In the genomic region with DNA sequence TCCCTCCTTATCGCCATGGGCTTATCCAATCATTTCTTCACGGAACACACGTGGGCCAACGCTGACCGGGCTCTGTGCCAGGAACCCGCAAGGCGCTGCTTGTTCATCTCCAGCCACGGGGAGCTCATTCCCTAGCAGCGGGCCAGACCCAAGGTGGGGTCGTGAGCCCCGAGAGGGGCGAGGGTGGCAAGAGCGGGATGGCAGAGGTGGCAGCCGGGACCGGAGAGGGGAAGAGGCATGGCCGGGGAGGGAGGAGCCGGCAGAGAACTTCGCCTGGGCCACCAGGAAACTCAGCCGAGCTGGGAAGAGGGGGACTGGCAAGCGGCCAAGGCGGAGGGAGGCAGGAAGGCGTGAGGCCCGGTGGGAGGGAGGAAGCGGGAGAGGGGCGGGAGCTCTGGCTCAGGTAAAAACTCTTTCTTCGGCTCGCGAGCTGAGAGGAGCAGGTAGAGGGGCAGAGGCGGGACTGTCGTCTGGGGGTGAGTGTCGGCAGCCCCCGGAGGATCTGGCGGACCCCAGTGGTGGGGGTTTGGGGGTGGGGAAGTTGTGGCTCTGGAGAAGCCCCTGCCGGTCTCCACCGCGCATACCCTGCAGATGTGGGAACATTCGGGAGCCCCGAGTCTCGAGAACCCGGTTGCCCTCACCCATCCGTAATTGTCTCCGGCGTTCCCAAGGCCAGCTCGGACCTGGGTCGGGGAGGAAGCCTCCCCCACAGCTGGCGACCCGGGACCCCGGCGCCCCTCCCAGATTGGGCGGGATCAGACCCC, we compare ENCODE assay signal across 9 cellular contexts. TPM values are rescaled to one million over a fixed set of nuclear protein-coding genes. Genes with fewer than 3 reads are reported as not detected.
DNase-seq lines count a peak whose midpoint lies in the region; ATAC-seq and FAIRE-seq lines count a peak whose summit lies in the region.
"Had no signal": no experiment of that assay in that cellular context is flagged by ENCODE, and none has a peak within 500 bp of the region (broad histone marks: within the 10 kb centered on the region; RNA-seq: fewer than 3 reads in every experiment).

A gene with protein sequence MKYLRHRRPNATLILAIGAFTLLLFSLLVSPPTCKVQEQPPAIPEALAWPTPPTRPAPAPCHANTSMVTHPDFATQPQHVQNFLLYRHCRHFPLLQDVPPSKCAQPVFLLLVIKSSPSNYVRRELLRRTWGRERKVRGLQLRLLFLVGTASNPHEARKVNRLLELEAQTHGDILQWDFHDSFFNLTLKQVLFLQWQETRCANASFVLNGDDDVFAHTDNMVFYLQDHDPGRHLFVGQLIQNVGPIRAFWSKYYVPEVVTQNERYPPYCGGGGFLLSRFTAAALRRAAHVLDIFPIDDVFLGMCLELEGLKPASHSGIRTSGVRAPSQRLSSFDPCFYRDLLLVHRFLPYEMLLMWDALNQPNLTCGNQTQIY (plus strand): TSS at position 408 of the 764 bp plus-strand sequence. CDS start 12,670 bp downstream, outside the sequence.

- peak within 1 kb of the TSS; percentile 58 for H3K27ac Mint-ChIP-seq in stimulated activated effector memory CD8-positive, alpha-beta T cell treated with anti-CD3 and anti-CD28 coated beads, Interleukin-12 subunit alpha, Interleukin-12 subunit beta, amount 100 ng/mL, for 72 hours

- no peaks in the 10 kb centered on the region for H3K9me3 Mint-ChIP-seq in stimulated activated effector memory CD8-positive, alpha-beta T cell treated with anti-CD3 and anti-CD28 coated beads, Interleukin-12 subunit alpha, Interleukin-12 subunit beta, amount 100 ng/mL, for 72 hours

- H3K36me3 ChIP-seq in esophagus (ENCODE audit: control insufficient read depth in 2 of 2, insufficient read depth in 2 of 2, low read length in 1 of 2): no peaks in the 10 kb centered on the region

- peaks cover 0 to 3% of the 10 kb centered on the region in 2 donors for H3K9me3 ChIP-seq in esophagus (ENCODE audit: control insufficient read depth in 2 of 2, insufficient read depth in 1 of 2, low read depth in 1 of 2, low read length in 1 of 2)

- WGBS in esophagus, 2 donors: 2 to 7% methylated on average over 50 of the region's 50 CpGs

- H3K36me3 Mint-ChIP-seq in stimulated activated effector memory CD8-positive, alpha-beta T cell treated with anti-CD3 and anti-CD28 coated beads, Interleukin-12 subunit alpha, Interleukin-12 subunit beta, amount 100 ng/mL, for 72 hours: no peaks in the 10 kb centered on the region

- no peak for FAIRE-seq in RCC 7860 (lab: Jason Lieb, UNC)

- ATAC-seq in stimulated activated effector memory CD8-positive, alpha-beta T cell treated with anti-CD3 and anti-CD28 coated beads, Interleukin-12 subunit alpha, Interleukin-12 subunit beta, amount 100 ng/mL, for 72 hours: no peak
- ATAC-seq in HG03095 (IDR thresholded peaks at IDR 0.05; ENCODE audit: unreplicated experiment) (no peak), HG02885 (IDR thresholded peaks at IDR 0.05; ENCODE audit: poor library complexity, unreplicated experiment) (no peak)

- peaks cover 25% of the 10 kb centered on the region for H3K4me1 Mint-ChIP-seq in stimulated activated effector memory CD8-positive, alpha-beta T cell treated with anti-CD3 and anti-CD28 coated beads, Interleukin-12 subunit alpha, Interleukin-12 subunit beta, amount 100 ng/mL, for 72 hours

- peak within 1 kb of the TSS; percentile 51 to 54 for H3K27ac ChIP-seq in esophagus (ENCODE audit: low read depth in 2 of 2, low read length in 1 of 2)
- H3K27ac ChIP-seq: VCaP had no signal

- H3K4me1 ChIP-seq in esophagus (ENCODE audit: control insufficient read depth in 2 of 2, insufficient read depth in 2 of 2, low read length in 1 of 2): peaks cover 7 to 22% of the 10 kb centered on the region in 2 donors

- DNase-seq in activated T-cell treated with anti-CD3 and anti-CD28 coated beads, Interleukin-2, amount 50 U/mL, for 1 hour: peak; percentile 34
- DNase-seq in activated T-cell treated with anti-CD3 and anti-CD28 coated beads for 4 hours (no peak), RCC 7860 (ENCODE audit: low spot score) (peak; percentile 14)
- DNase-seq in stimulated activated effector memory CD8-positive, alpha-beta T cell treated with anti-CD3 and anti-CD28 coated beads, Interleukin-12 subunit alpha, Interleukin-12 subunit beta, amount 100 ng/mL, for 72 hours (ENCODE audit: low spot score in 2 of 2): no peak
- DNase-seq in effector CD4-positive, alpha-beta T cell: no peak

- H3K4me3 ChIP-seq in esophagus (ENCODE audit: low read depth in 1 of 2, low read length in 2 of 2): peak within 1 kb of the TSS; percentile 53 to 56

- peak within 1 kb of the TSS; percentile 37 for H3K4me3 Mint-ChIP-seq in stimulated activated effector memory CD8-positive, alpha-beta T cell treated with anti-CD3 and anti-CD28 coated beads, Interleukin-12 subunit alpha, Interleukin-12 subunit beta, amount 100 ng/mL, for 72 hours

- H3K27me3 ChIP-seq in esophagus (ENCODE audit: control insufficient read depth in 1 of 2, insufficient read depth in 2 of 2, low read length in 2 of 2): peaks cover 0 to 4% of the 10 kb centered on the region in 2 donors

RNA-seq across cellular contexts. Expression of the gene that starts here (rescaled TPM):
- polyA plus RNA-seq in esophagus: 10 to 100 TPM; 12.2 to 45.1 TPM

Comparison
In these comparisons a context has a peak if more than half of its experiments do, and no peak if none do; other contexts are left out.
1. DNase-seq: peak in activated T-cell treated with anti-CD3 and anti-CD28 coated beads, Interleukin-2, amount 50 U/mL, for 1 hour (single experiment) and RCC 7860 (single experiment); none in activated T-cell treated with anti-CD3 and anti-CD28 coated beads for 4 hours (single experiment), stimulated activated effector memory CD8-positive, alpha-beta T cell treated with anti-CD3 and anti-CD28 coated beads, Interleukin-12 subunit alpha, Interleukin-12 subunit beta, amount 100 ng/mL, for 72 hours (0 of 2) and effector CD4-positive, alpha-beta T cell (single experiment).